8 cellular contexts compared by ENCODE assay signal in the genomic region with DNA sequence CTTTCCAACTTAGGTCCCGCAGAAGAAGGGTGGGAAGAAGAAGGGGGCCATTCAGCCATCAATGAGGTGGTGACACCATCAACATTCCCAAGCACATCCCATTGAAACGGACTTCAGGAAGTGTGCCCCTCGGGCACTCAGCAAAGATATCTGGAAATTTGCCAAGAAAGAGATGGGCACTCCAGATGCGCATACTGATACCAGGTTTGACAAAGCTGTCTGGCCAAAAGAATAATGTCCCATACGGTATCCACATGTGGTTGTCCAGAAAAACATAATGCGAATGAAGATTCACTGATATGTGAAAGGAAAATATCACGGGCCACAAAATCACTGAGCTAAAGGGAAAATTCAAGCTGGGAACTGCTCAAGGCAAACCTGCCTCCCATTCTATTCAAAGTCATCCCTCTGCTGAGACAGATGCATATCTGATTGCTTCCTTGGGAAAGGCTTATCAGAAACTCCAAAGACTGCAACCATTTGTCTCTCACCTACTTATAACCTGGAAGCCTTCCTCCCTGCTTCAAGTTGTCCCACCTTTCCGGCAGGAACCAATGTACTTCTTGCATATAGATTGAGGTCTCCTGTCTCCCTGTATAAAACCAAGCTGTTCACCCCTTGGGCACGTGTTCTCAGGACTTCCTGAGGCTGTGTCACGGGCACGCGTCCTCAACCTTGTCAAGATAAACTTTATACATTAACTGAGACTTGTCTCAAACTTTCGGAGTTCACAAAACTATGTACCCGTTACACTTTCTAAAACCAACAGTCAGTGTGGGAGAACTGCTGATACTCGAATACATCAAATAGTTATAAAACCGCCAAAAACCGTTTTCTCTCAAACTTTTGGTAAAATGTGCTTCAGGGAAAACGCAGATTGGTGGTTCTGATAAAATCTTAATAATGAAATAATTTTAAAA. TPM values are rescaled to one million over a fixed set of nuclear protein-coding genes. Genes with fewer than 3 reads are reported as not detected.
DNase-seq lines count a peak whose midpoint lies in the region; ATAC-seq and TF ChIP-seq lines count a peak whose summit lies in the region.

No MANE protein-coding gene starts in this region.

- H3K4me3 ChIP-seq in DOHH2 (ENCODE audit: low read length), result peak overlapping the region; percentile 88
- peak overlapping the region; percentile 57 for H3K4me3 ChIP-seq in neuron (ENCODE audit: low read length)

- H3K4me2 ChIP-seq in DOHH2 (ENCODE audit: low read length), result peak overlapping the region; percentile 90

- no peaks in the 10 kb centered on the region for H4K20me1 ChIP-seq in DOHH2 (ENCODE audit: control insufficient read depth, insufficient read depth, low read depth, low read length)

- H3K9me3 ChIP-seq in DOHH2 (ENCODE audit: control insufficient read depth, insufficient read depth, low read length) (no peaks in the 10 kb centered on the region), neuron (ENCODE audit: low read length) (no peaks in the 10 kb centered on the region)

- no peaks in the 10 kb centered on the region for H3K27me3 ChIP-seq in DOHH2 (ENCODE audit: control insufficient read depth, low read length)
- no peaks in the 10 kb centered on the region for H3K27me3 ChIP-seq in neuron (ENCODE audit: insufficient read depth, low read length)

- H3K27ac ChIP-seq in DOHH2 (ENCODE audit: low read depth, low read length), result no peak overlapping the region

- H3F3A ChIP-seq in DOHH2 (ENCODE audit: control insufficient read depth, insufficient read depth), result no peaks in the 10 kb centered on the region

- no peak for TF ChIP-seq CTCF in DOHH2 (IDR thresholded peaks at IDR 0.05; ENCODE audit: low read depth, low read length, poor library complexity, severe bottlenecking)

- H2AFZ ChIP-seq in neuron (ENCODE audit: low read depth, low read length), result no peak overlapping the region

- peaks cover 45% of the 10 kb centered on the region for H3K36me3 ChIP-seq in DOHH2 (ENCODE audit: control insufficient read depth, low read length)
- H3K36me3 ChIP-seq in neuron (ENCODE audit: insufficient read depth, low read length), result no peaks in the 10 kb centered on the region

- H3K9me2 ChIP-seq in DOHH2 (replicated peaks; ENCODE audit: control insufficient read depth, low read length), result no peaks in the 10 kb centered on the region

- H3K4me1 ChIP-seq in DOHH2 (ENCODE audit: control insufficient read depth, low read length) (peaks cover 29% of the 10 kb centered on the region), neuron (ENCODE audit: insufficient read depth, low read length) (peaks cover 9% of the 10 kb centered on the region)

- H3K79me2 ChIP-seq in DOHH2 (ENCODE audit: control insufficient read depth, low read length), result peaks cover 60% of the 10 kb centered on the region

- ATAC-seq in GM19463 (IDR thresholded peaks at IDR 0.05; ENCODE audit: unreplicated experiment) (no peak), GM19395 (IDR thresholded peaks at IDR 0.05; ENCODE audit: unreplicated experiment) (no peak)

- DNase-seq in NCI-H345 (lab: John Stamatoyannopoulos, UW), result peak; percentile 38
- DNase-seq in dermis blood vessel endothelial cell, result peak; percentile 13
- no peak for DNase-seq in hepatic stellate cell (ENCODE audit: low spot score)
- DNase-seq in LoVo (ENCODE audit: low spot score), result no peak

RNA-seq across cellular contexts. Expression of a gene that starts 1.3 kb away (rescaled TPM):
- 5.3 and 10.6 TPM in 2 replicates for total RNA-seq in dermis blood vessel endothelial cell

Comparison
In these comparisons a context has a peak if more than half of its experiments do, and no peak if none do; other contexts are left out.
1. DNase-seq: peak in NCI-H345 (single experiment) and dermis blood vessel endothelial cell (single experiment); none in hepatic stellate cell (single experiment) and LoVo (single experiment).